1 cellular context compared by ENCODE assay signal in the genomic region with DNA sequence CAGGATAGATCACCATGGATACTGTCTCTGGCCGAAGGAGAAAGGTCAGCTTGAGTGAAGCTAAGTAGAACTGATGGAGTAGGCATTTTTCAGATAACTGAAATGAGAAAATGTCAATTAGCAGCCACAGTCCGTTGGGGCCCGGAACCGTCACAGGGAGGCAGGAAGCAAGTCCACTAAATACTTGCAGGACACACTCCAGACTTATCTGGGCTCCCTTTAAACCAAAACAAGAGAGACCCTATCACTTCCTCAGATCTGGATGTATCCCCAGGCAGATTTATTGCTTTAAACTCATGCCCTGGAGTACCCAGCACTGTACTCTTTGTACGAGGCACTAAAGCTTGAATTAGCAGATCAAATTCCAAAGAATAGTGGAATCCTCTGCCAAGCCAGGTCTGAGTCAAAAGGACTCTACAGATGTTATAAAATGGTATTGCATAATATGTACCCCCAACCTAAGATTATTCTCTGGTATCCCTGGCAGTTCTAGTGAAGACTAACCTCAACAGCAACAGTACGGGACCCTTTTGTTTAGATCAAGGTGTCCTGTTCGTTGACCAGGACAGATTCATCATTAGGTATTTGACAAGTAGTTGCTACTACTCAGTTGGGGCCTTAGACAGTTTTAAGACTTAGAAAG.
TF ChIP-seq lines count a peak whose summit lies in the region.

No MANE protein-coding gene starts in this region.

TF ChIP-seq in IMR-90, 13 proteins besides CTCF, POLR2A, EP300 and RAD21 (continued from another document):
- TF ChIP-seq USF2 (IDR thresholded peaks at IDR 0.05; ENCODE audit: low read depth, low read length): no peak
